Comparison of ENCODE assay signal across 1 cellular context in the genomic region with DNA sequence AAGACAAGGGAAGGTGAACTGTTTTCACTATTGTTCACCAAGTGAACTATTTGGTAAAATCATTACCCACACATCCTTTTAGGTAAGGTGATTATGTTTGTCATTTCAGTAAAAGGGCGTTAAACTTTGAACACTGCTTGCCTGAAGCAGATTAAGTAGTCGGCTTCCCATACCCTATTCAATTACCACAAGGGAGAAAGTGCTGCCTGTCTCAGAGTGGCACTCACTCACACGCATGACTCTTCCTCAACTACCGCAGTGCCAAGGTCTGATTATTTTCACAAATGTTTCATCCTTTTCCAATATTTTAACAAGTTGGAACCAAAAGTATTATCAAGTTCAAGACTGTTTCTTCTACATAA.
TF ChIP-seq lines count a peak whose summit lies in the region.

No MANE protein-coding gene starts in this region.

TF ChIP-seq in SK-N-SH treated with all-trans-retinoic acid at 6 μM for 48 hours, 23 proteins besides CTCF, POLR2A, EP300 and RAD21 (continued from another document):
- no peak for TF ChIP-seq TSHZ2 (CRISPR knock-in tag; IDR thresholded peaks at IDR 0.05)
